In the genomic region with DNA sequence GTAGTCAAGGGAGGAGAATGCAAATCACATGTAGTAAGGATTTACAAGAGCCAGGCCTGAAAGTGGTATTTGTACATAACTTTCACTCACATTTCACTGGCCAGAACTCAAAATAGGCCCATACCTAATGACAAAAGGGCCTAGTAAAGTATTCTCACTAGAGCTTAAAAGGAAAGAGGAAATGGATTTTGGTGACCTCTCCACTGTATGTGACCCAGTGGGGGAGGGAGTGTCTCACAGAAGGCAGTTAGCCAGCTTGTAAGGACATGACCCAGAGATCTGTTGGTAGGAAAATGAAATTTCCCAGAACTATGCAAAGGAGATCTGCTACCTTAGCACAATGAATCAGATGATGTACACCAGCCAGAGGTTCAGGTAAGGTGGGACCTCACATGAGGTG, we compare ENCODE assay signal across 27 cellular contexts.
"Had no signal": no experiment of that assay in that cellular context is flagged by ENCODE, and none has a peak within 500 bp of the region (broad histone marks: within the 10 kb centered on the region; RNA-seq: fewer than 3 reads in every experiment).

No MANE protein-coding gene starts in this region.

- H3K4me3 ChIP-seq: esophagus squamous epithelium, heart right ventricle, mucosa of descending colon, ovary, smooth muscle cell, suprapubic skin, transverse colon, upper lobe of right lung, uterus had no signal

- H3K27me3 Mint-ChIP-seq: effector memory CD8-positive, alpha-beta T cell; stimulated activated naive CD8-positive, alpha-beta T cell treated with anti-CD3 and anti-CD28 coated beads, Interleukin-15, amount 100 ng/mL, for 72 hours had no signal

- H3K4me1 Mint-ChIP-seq: mesothelial cell of epicardium; naive thymus-derived CD4-positive, alpha-beta T cell; nephron; stimulated activated naive CD8-positive, alpha-beta T cell treated with anti-CD3 and anti-CD28 coated beads, Interleukin-15, amount 100 ng/mL, for 72 hours had no signal

- H3K9me3 ChIP-seq: esophagus squamous epithelium, heart right ventricle, mucosa of descending colon, ovary, suprapubic skin, transverse colon, upper lobe of right lung, uterus had no signal

- DNase-seq: cortex of kidney; effector memory CD8-positive, alpha-beta T cell; erythroblast; esophagus squamous epithelium; foreskin melanocyte; glutamatergic neuron; heart right ventricle; hippocampal formation; mesenchymal stem cell; mucosa of descending colon; naive thymus-derived CD4-positive, alpha-beta T cell; nucleus accumbens; ovary; stimulated activated CD4-positive, alpha-beta T cell treated with anti-CD3 and anti-CD28 coated beads, Interleukin-12 subunit alpha, Interleukin-12 subunit beta, amount 100 ng/mL, for 4 hours; stimulated activated CD4-positive, alpha-beta T cell treated with anti-CD3 and anti-CD28 coated beads, Interleukin-1b, Interleukin-23, amount 100 ng/mL, for 48 hours; stimulated activated CD4-positive, alpha-beta T cell treated with anti-CD3 and anti-CD28 coated beads, Interleukin-4, amount 100 ng/mL, for 1 hour; stimulated activated CD8-positive, alpha-beta memory T cell treated with anti-CD3 and anti-CD28 coated beads, Interleukin-4, amount 100 ng/mL, for 48 hours; stimulated activated naive CD4-positive, alpha-beta T cell; stimulated activated naive CD8-positive, alpha-beta T cell treated with anti-CD3 and anti-CD28 coated beads, Interleukin-15, amount 100 ng/mL, for 72 hours; transverse colon; upper lobe of right lung; uterus had no signal

- H3K4me1 ChIP-seq: esophagus squamous epithelium, heart right ventricle, suprapubic skin, transverse colon, upper lobe of right lung, uterus had no signal

- H3K36me3 ChIP-seq: esophagus squamous epithelium, heart right ventricle, ovary, suprapubic skin, transverse colon, upper lobe of right lung, uterus had no signal

- H3K36me3 Mint-ChIP-seq: mesothelial cell of epicardium; naive thymus-derived CD4-positive, alpha-beta T cell had no signal

- ATAC-seq: effector memory CD8-positive, alpha-beta T cell; heart right ventricle; mucosa of descending colon; naive thymus-derived CD4-positive, alpha-beta T cell; sciatic nerve; stimulated activated naive CD8-positive, alpha-beta T cell treated with anti-CD3 and anti-CD28 coated beads, Interleukin-15, amount 100 ng/mL, for 72 hours; upper lobe of right lung had no signal

- H3K4me3 Mint-ChIP-seq: effector memory CD8-positive, alpha-beta T cell; mesothelial cell of epicardium; naive thymus-derived CD4-positive, alpha-beta T cell; nephron; stimulated activated naive CD8-positive, alpha-beta T cell treated with anti-CD3 and anti-CD28 coated beads, Interleukin-15, amount 100 ng/mL, for 72 hours had no signal

- H3K4me2 ChIP-seq: smooth muscle cell had no signal

- H3K27ac Mint-ChIP-seq: effector memory CD8-positive, alpha-beta T cell; mesothelial cell of epicardium; naive thymus-derived CD4-positive, alpha-beta T cell; nephron; stimulated activated naive CD8-positive, alpha-beta T cell treated with anti-CD3 and anti-CD28 coated beads, Interleukin-15, amount 100 ng/mL, for 72 hours had no signal

- H3K27me3 ChIP-seq: esophagus squamous epithelium, heart right ventricle, ovary, suprapubic skin, transverse colon, upper lobe of right lung, uterus had no signal

- H3K27ac ChIP-seq: esophagus squamous epithelium, heart right ventricle, ovary, suprapubic skin, transverse colon, upper lobe of right lung, uterus had no signal
